8 cellular contexts compared by ENCODE assay signal in the genomic region with DNA sequence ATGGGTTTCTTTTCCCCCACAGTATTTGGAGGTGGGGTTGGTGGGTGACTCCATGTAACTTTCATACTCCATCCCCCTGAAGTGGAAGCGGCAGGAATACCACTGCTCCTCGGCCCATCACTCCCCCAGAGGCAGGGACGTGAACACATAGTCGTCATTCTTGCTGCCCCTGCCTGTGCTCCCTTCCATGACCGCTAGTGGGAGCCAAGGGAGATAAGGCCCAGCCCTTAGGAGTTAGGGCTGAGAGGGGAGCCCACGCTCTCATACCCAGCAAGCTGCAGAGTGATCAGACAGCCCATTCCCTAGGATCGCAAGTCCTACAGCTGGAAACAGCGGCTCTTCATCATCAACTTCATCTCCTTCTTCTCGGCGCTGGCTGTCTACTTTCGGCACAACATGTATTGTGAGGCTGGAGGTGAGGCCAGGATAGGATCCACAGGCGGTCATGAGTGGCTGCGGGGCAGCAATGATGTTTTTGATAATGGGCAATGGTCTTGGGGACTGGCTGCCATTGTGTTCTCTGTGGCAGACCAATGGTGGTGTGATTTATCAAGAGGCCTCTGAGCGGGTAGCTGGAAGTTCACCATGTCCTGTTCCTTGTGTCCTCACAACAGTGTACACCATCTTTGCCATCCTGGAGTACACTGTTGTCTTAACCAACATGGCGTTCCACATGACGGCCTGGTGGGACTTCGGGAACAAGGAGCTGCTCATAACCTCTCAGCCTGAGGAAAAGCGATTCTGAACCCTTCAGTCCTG. TPM values are rescaled to one million over a fixed set of nuclear protein-coding genes. Genes with fewer than 3 reads are reported as not detected.
A peak's percentile ranks its signal among the peaks of the same experiment; 100 is the strongest.
DNase-seq lines count a peak whose midpoint lies in the region; ATAC-seq and TF ChIP-seq lines count a peak whose summit lies in the region.

No MANE protein-coding gene starts in this region.

- H3K4me1 ChIP-seq in RWPE2 (ENCODE audit: insufficient read depth, poor library complexity, severe bottlenecking) (no peaks in the 10 kb centered on the region), left ventricle myocardium inferior (no peaks in the 10 kb centered on the region)

- H3K4me3 ChIP-seq in AG09309 (ENCODE audit: control insufficient read depth, low read depth, low read length) (no peak overlapping the region), RWPE2 (ENCODE audit: severe bottlenecking) (no peak overlapping the region), left ventricle myocardium inferior (no peak overlapping the region)

- H3K9me3 ChIP-seq in RWPE2 (ENCODE audit: severe bottlenecking) (no peaks in the 10 kb centered on the region), left ventricle myocardium inferior (replicated peaks) (no peaks in the 10 kb centered on the region)

- no peaks in the 10 kb centered on the region for H3K27me3 ChIP-seq in RWPE2 (ENCODE audit: insufficient read depth, poor library complexity, severe bottlenecking)
- no peaks in the 10 kb centered on the region for H3K27me3 ChIP-seq in left ventricle myocardium inferior (ENCODE audit: low read depth)

- H3K36me3 ChIP-seq in RWPE2 (ENCODE audit: low read depth), result peaks cover 15% of the 10 kb centered on the region
- peaks cover 37% of the 10 kb centered on the region for H3K36me3 ChIP-seq in left ventricle myocardium inferior

- peak; percentile 69 for ATAC-seq in GM18517 (IDR thresholded peaks at IDR 0.05; ENCODE audit: unreplicated experiment)
- peak; percentile 83 for ATAC-seq in HG03095 (IDR thresholded peaks at IDR 0.05; ENCODE audit: unreplicated experiment)
- peak; percentile 44 for ATAC-seq in RWPE2 (ENCODE audit: low read depth)

- H3K27ac ChIP-seq in RWPE2 (ENCODE audit: poor library complexity, severe bottlenecking) (no peak overlapping the region), left ventricle myocardium inferior (replicated peaks) (no peak overlapping the region)

- TF ChIP-seq CTCF in AG09309 (IDR thresholded peaks at IDR 0.05; ENCODE audit: control insufficient read depth, insufficient read depth, low read depth, low read length, missing control alignments) (peak; percentile 61), RWPE2 (IDR thresholded peaks at IDR 0.05; ENCODE audit: poor library complexity, severe bottlenecking) (peak; percentile 57), left ventricle myocardium inferior (IDR thresholded peaks at IDR 0.05; ENCODE audit: borderline replicate concordance) (peak; percentile 70)

- intact Hi-C loops in left ventricle myocardium inferior (cut with micrococcal nuclease), result no loop called here

- DNase-seq in AG09309 (ENCODE audit: low read depth) (no peak), RWPE2 (ENCODE audit: low spot score) (no peak), left ventricle myocardium inferior (peak; percentile 58), DMS153 (lab: John Stamatoyannopoulos, UW) (no peak)
- peak; percentile 71 for DNase-seq in activated effector memory CD4-positive, alpha-beta T cell treated with Interleukin-2 at 50 U/mL for 16 hours
- peak; percentile 47 to 79 for DNase-seq in stimulated activated CD4-positive, alpha-beta T cell treated with anti-CD3 and anti-CD28 coated beads, Interleukin-12 subunit alpha, Interleukin-12 subunit beta, amount 100 ng/mL, for 24 hours (ENCODE audit: low read depth in 2 of 2)

RNA-seq across cellular contexts. Expression of gene RHOG, which starts 15.9 kb away (rescaled TPM):
- 23.1 TPM for total RNA-seq in left ventricle myocardium inferior

RNA-seq across cellular contexts. Expression of gene PGAP2, which starts 16.5 kb away (rescaled TPM):
- 27.8 TPM for total RNA-seq in left ventricle myocardium inferior

RNA-seq across cellular contexts. Expression of gene NUP98, which starts 27.5 kb away (rescaled TPM):
- 37.3 TPM for total RNA-seq in left ventricle myocardium inferior

RNA-seq across cellular contexts. Expression of gene STIM1, which starts 30.6 kb away (rescaled TPM):
- total RNA-seq in left ventricle myocardium inferior, result 32.0 TPM

Comparison
In these comparisons a context has a peak if more than half of its experiments do, and no peak if none do; other contexts are left out.
1. DNase-seq: peak in activated effector memory CD4-positive, alpha-beta T cell treated with Interleukin-2 at 50 U/mL for 16 hours (single experiment), left ventricle myocardium inferior (single experiment) and stimulated activated CD4-positive, alpha-beta T cell treated with anti-CD3 and anti-CD28 coated beads, Interleukin-12 subunit alpha, Interleukin-12 subunit beta, amount 100 ng/mL, for 24 hours (2 of 2); none in AG09309 (single experiment), RWPE2 (single experiment) and DMS153 (single experiment).
2. Peak in every context shown above with its lines, with median percentiles within 50 percentile points of each other: CTCF ChIP-seq and ATAC-seq.